ENCODE assay signal across 15 cellular contexts in the genomic region with DNA sequence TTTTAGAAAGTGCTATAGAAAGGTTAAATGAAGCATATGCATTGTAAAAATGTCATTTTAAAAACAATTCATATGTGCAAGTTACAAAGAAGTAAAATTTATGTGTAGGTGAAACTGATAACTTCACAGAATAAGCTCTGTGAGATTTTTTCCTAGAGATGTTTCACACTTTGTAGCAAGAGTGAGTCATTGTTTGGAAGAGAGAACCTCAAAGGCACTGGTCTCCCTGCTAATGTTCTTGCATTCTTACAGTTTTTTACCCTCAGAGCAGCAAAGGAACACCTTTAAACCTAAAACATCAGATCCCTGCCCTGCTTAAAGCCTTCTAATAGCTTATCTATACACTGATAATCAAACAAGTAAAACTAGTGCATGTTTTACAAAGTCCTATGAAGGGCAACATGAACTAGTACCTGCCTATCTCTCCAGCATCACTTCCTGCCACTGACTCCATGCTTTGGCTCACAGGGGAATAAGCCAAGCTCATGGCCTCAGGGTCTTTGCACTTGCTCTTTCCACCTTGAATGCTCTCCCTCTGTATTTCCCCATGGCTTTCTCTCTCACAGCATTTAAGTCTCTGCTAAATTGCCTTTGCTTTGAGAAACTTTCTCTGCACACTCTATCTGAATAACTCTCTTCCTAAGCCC.
A peak's percentile ranks its signal among the peaks of the same experiment; 100 is the strongest.
DNase-seq lines count a peak whose midpoint lies in the region; ATAC-seq and TF ChIP-seq lines count a peak whose summit lies in the region.
"Had no signal": no experiment of that assay in that cellular context is flagged by ENCODE, and none has a peak within 500 bp of the region (broad histone marks: within the 10 kb centered on the region; RNA-seq: fewer than 3 reads in every experiment).

No MANE protein-coding gene starts in this region.

- CTCF ChIA-PET in mammary epithelial cell (lab: Charles Lee; ENCODE audit: low non-redundant PET) = no interaction called here
- CTCF ChIA-PET in MCF 10A (lab: Yijun Ruan, JAX) = no interaction called here

- no peaks in the 10 kb centered on the region for H3K4me1 ChIP-seq in mammary epithelial cell (ENCODE audit: insufficient read depth, low read length)

- peak; percentile 29 for DNase-seq in mammary epithelial cell
- no peak for DNase-seq in MCF 10A (ENCODE audit: unreplicated experiment)
- no peak for DNase-seq in activated T-helper 2 cell treated with anti-CD3 and anti-CD28 coated beads, Interferon-gamma antibody, Interleukin-2, Interleukin-4, amounts not matched to agents 10 μg/mL and 5 μg/mL and 100 μg/mL, durations not matched to agents 14 hours and 24 hours and 36 hours (ENCODE audit: low spot score)
- peak; percentile 36 for DNase-seq in epithelial cell of esophagus (ENCODE audit: low read depth)
- DNase-seq in superior temporal gyrus (ENCODE audit: extremely low spot score) = peak; percentile 20
- no peak for DNase-seq in SIG-M5 (lab: John Stamatoyannopoulos, UW)
- DNase-seq: ACHN, COR-L47, NCI-H1436, NCI-H2029, NCI-H2171, NCI-H774, PC-9 had no signal

- TF ChIP-seq CTCF in mammary epithelial cell (conservative IDR thresholded peaks at IDR 0.05 in 1 of 2, IDR thresholded peaks at IDR 0.05 in 1 of 2; ENCODE audit: extremely low read depth in 1 of 2, insufficient read depth in 1 of 2, low read depth in 1 of 2, low read length in 2 of 2) = no peak
- no peak for TF ChIP-seq CTCF in MCF 10A (IDR thresholded peaks at IDR 0.05; ENCODE audit: unreplicated experiment)
- TF ChIP-seq CTCF in epithelial cell of esophagus (IDR thresholded peaks at IDR 0.05; ENCODE audit: insufficient read depth, low read depth, low read length, missing control alignments) = no peak

- H3K4me2 ChIP-seq in mammary epithelial cell (ENCODE audit: insufficient read depth, low read depth, low read length) = no peak overlapping the region
- H3K4me2 ChIP-seq: PC-9 had no signal

- no peak overlapping the region for H2AFZ ChIP-seq in mammary epithelial cell (ENCODE audit: low read depth, low read length)
- H2AFZ ChIP-seq: PC-9 had no signal

- BruUV-seq in mammary epithelial cell (replicated peaks; lab: Mats Ljungman, UMichigan) (no TSS peak), MCF 10A (replicated peaks; lab: Mats Ljungman, UMichigan) (no TSS peak)

- no peak overlapping the region for H3K9ac ChIP-seq in mammary epithelial cell (ENCODE audit: insufficient read depth, low read length)

- H3K4me1 Mint-ChIP-seq in MCF 10A (ENCODE audit: insufficient read depth, unreplicated experiment) = peaks cover 15% of the 10 kb centered on the region
- H3K4me1 Mint-ChIP-seq in activated T-helper 2 cell treated with anti-CD3 and anti-CD28 coated beads, Interferon-gamma antibody, Interleukin-2, Interleukin-4, amounts not matched to agents 10 μg/mL and 5 μg/mL and 100 μg/mL, durations not matched to agents 14 hours and 24 hours and 36 hours (ENCODE audit: low read depth) = peaks cover 23% of the 10 kb centered on the region

- no peaks in the 10 kb centered on the region for H3K79me2 ChIP-seq in mammary epithelial cell (ENCODE audit: insufficient read depth, low read length)

- no peaks in the 10 kb centered on the region for H4K20me1 ChIP-seq in mammary epithelial cell (ENCODE audit: insufficient read depth, low read length)

- H3K36me3 ChIP-seq in mammary epithelial cell (ENCODE audit: insufficient read depth, low read length) = no peaks in the 10 kb centered on the region

- POLR2A ChIA-PET in MCF 10A (lab: Yijun Ruan, JAX) = no interaction called here

- H3K27ac Mint-ChIP-seq in MCF 10A (ENCODE audit: low read depth, unreplicated experiment) = no peak overlapping the region
- H3K27ac Mint-ChIP-seq in activated T-helper 2 cell treated with anti-CD3 and anti-CD28 coated beads, Interferon-gamma antibody, Interleukin-2, Interleukin-4, amounts not matched to agents 10 μg/mL and 5 μg/mL and 100 μg/mL, durations not matched to agents 14 hours and 24 hours and 36 hours = peak overlapping the region; percentile 28

- no peaks in the 10 kb centered on the region for H3K27me3 ChIP-seq in mammary epithelial cell (ENCODE audit: insufficient read depth, low read length)

- no peak for ATAC-seq in GM18873 (IDR thresholded peaks at IDR 0.05; ENCODE audit: low FRiP score, unreplicated experiment)
- ATAC-seq: K562 had no signal

- dilution Hi-C loops in mammary epithelial cell (cut with HindIII; ENCODE audit: low sequenced_read_pairs) = no loop called here

- H3K4me3 Mint-ChIP-seq in MCF 10A (ENCODE audit: unreplicated experiment) = no peak overlapping the region
- no peak overlapping the region for H3K4me3 Mint-ChIP-seq in activated T-helper 2 cell treated with anti-CD3 and anti-CD28 coated beads, Interferon-gamma antibody, Interleukin-2, Interleukin-4, amounts not matched to agents 10 μg/mL and 5 μg/mL and 100 μg/mL, durations not matched to agents 14 hours and 24 hours and 36 hours (ENCODE audit: low read depth)

- no peak overlapping the region for H3K27ac ChIP-seq in mammary epithelial cell (ENCODE audit: insufficient read depth, low read depth, low read length)
- H3K27ac ChIP-seq: PC-9 had no signal

- no peak overlapping the region for H3K4me3 ChIP-seq in mammary epithelial cell (replicated peaks in 1 of 3; ENCODE audit: insufficient read depth in 1 of 3, low read depth in 2 of 3, low read length in 3 of 3)
- H3K4me3 ChIP-seq in epithelial cell of esophagus (ENCODE audit: low read length) = no peak overlapping the region
- H3K4me3 ChIP-seq: K562, PC-9 had no signal

- H3K9me3 ChIP-seq in mammary epithelial cell (replicated peaks; ENCODE audit: insufficient read depth, low read length) = peaks cover 4% of the 10 kb centered on the region

- intact Hi-C loops in mammary epithelial cell (cut with micrococcal nuclease) = no loop called here
- intact Hi-C loops in MCF 10A (cut with micrococcal nuclease) = no loop called here
- intact Hi-C loops in activated T-helper 2 cell treated with anti-CD3 and anti-CD28 coated beads, Interferon-gamma antibody, Interleukin-2, Interleukin-4, amounts not matched to agents 10 μg/mL and 5 μg/mL and 100 μg/mL, durations not matched to agents 14 hours and 24 hours and 36 hours (cut with micrococcal nuclease) = no loop called here

- no peaks in the 10 kb centered on the region for H3K27me3 Mint-ChIP-seq in MCF 10A (ENCODE audit: insufficient read depth, unreplicated experiment)
- no peaks in the 10 kb centered on the region for H3K27me3 Mint-ChIP-seq in activated T-helper 2 cell treated with anti-CD3 and anti-CD28 coated beads, Interferon-gamma antibody, Interleukin-2, Interleukin-4, amounts not matched to agents 10 μg/mL and 5 μg/mL and 100 μg/mL, durations not matched to agents 14 hours and 24 hours and 36 hours (ENCODE audit: low read depth)

- in situ Hi-C loops in mammary epithelial cell (cut with MboI; ENCODE audit: low sequenced_read_pairs in 2 of 2) = no loop called here

- no peaks in the 10 kb centered on the region for H3K36me3 Mint-ChIP-seq in MCF 10A (ENCODE audit: insufficient read depth, unreplicated experiment)
- H3K36me3 Mint-ChIP-seq in activated T-helper 2 cell treated with anti-CD3 and anti-CD28 coated beads, Interferon-gamma antibody, Interleukin-2, Interleukin-4, amounts not matched to agents 10 μg/mL and 5 μg/mL and 100 μg/mL, durations not matched to agents 14 hours and 24 hours and 36 hours (ENCODE audit: low read depth) = peaks cover 12% of the 10 kb centered on the region

- H3K9me3 Mint-ChIP-seq in MCF 10A (ENCODE audit: unreplicated experiment) = peaks cover 7% of the 10 kb centered on the region
- peaks cover 35% of the 10 kb centered on the region for H3K9me3 Mint-ChIP-seq in activated T-helper 2 cell treated with anti-CD3 and anti-CD28 coated beads, Interferon-gamma antibody, Interleukin-2, Interleukin-4, amounts not matched to agents 10 μg/mL and 5 μg/mL and 100 μg/mL, durations not matched to agents 14 hours and 24 hours and 36 hours

Comparison
In these comparisons a context has a peak if more than half of its experiments do, and no peak if none do; other contexts are left out.
1. DNase-seq: peak in mammary epithelial cell (single experiment), epithelial cell of esophagus (single experiment) and superior temporal gyrus (single experiment); none in MCF 10A (single experiment), activated T-helper 2 cell treated with anti-CD3 and anti-CD28 coated beads, Interferon-gamma antibody, Interleukin-2, Interleukin-4, amounts not matched to agents 10 μg/mL and 5 μg/mL and 100 μg/mL, durations not matched to agents 14 hours and 24 hours and 36 hours (single experiment) and SIG-M5 (single experiment).